In genomic region chr3:38511546-38511945, GRCh38 we compare ENCODE assay signal across 39 cellular contexts.
"Had no signal": no experiment of that assay in that cellular context is flagged by ENCODE, and none has a peak within 500 bp of the region (broad histone marks: within the 10 kb centered on the region; RNA-seq: fewer than 3 reads in every experiment).

No MANE protein-coding gene starts in this region.

- H3K36me3 ChIP-seq: breast epithelium had no signal

- H3K27me3 ChIP-seq: adrenal gland, ascending aorta, body of pancreas, brain microvascular endothelial cell, breast epithelium had no signal

- FAIRE-seq: TTC549 had no signal

- H3K27ac ChIP-seq: adrenal gland, ascending aorta, body of pancreas, brain microvascular endothelial cell, breast epithelium, VCaP had no signal

- H3K27ac Mint-ChIP-seq: activated CD4-positive, alpha-beta memory T cell treated with anti-CD3 and anti-CD28 coated beads, Interleukin-2, amount 10 ng/mL, durations not matched to agents 7 days and 5 days; activated CD4-positive, alpha-beta T cell treated with anti-CD3 and anti-CD28 coated beads for 36 hours; activated CD4-positive, alpha-beta T cell treated with anti-CD3 and anti-CD28 coated beads, Interleukin-2, amount 10 ng/mL, durations not matched to agents 7 days and 5 days; activated CD8-positive, alpha-beta memory T cell treated with anti-CD3 and anti-CD28 coated beads, Interleukin-2, amount 10 ng/mL, durations not matched to agents 7 days and 5 days; activated CD8-positive, alpha-beta T cell treated with anti-CD3 and anti-CD28 coated beads, Interleukin-2, amount 10 ng/mL, durations not matched to agents 7 days and 5 days; activated naive CD4-positive, alpha-beta T cell treated with anti-CD3 and anti-CD28 coated beads for 36 hours; activated naive CD4-positive, alpha-beta T cell treated with anti-CD3 and anti-CD28 coated beads, Interleukin-2, amount 50 U/mL, for 72 hours; activated naive CD8-positive, alpha-beta T cell treated with anti-CD3 and anti-CD28 coated beads for 36 hours; activated T-cell treated with anti-CD3 and anti-CD28 coated beads, Interleukin-2, amount 50 U/mL, for 24 hours; T-helper 1 cell treated with Interleukin-12 subunit alpha and Interleukin-12 subunit beta and Interleukin-4 antibody, amounts not matched to agents 30 μg/mL and 1 μg/mL, for 36 hours; T-helper 2 cell treated with Interferon-gamma antibody and Interleukin-4, amounts not matched to agents 5 μg/mL and 100 μg/mL, for 36 hours; WTC11 had no signal

- H3K4me3 ChIP-seq: adrenal gland, ascending aorta, body of pancreas, breast epithelium had no signal

- DNase-seq: activated CD4-positive, alpha-beta memory T cell treated with anti-CD3 and anti-CD28 coated beads, Interleukin-2, amount 10 ng/mL, durations not matched to agents 7 days and 5 days; activated CD4-positive, alpha-beta T cell treated with anti-CD3 and anti-CD28 coated beads for 1 hour; activated CD4-positive, alpha-beta T cell treated with anti-CD3 and anti-CD28 coated beads for 36 hours; activated CD4-positive, alpha-beta T cell treated with anti-CD3 and anti-CD28 coated beads for 48 hours; activated CD4-positive, alpha-beta T cell treated with anti-CD3 and anti-CD28 coated beads, Interleukin-2, amount 10 ng/mL, durations not matched to agents 7 days and 5 days; activated CD4-positive, alpha-beta T cell treated with anti-CD3 and anti-CD28 coated beads, Interleukin-2, amount 50 U/mL, for 48 hours; activated CD4-positive, CD25-positive, alpha-beta regulatory T cell; activated CD8-positive, alpha-beta memory T cell treated with anti-CD3 and anti-CD28 coated beads for 24 hours; activated CD8-positive, alpha-beta memory T cell treated with anti-CD3 and anti-CD28 coated beads, Interleukin-2, amount 10 ng/mL, durations not matched to agents 7 days and 5 days; activated CD8-positive, alpha-beta memory T cell treated with anti-CD3 and anti-CD28 coated beads, Interleukin-2, amount 50 U/mL, for 48 hours; activated CD8-positive, alpha-beta T cell treated with anti-CD3 and anti-CD28 coated beads, Interleukin-2, amount 10 ng/mL, durations not matched to agents 7 days and 5 days; activated effector memory CD4-positive, alpha-beta T cell treated with anti-CD3 and anti-CD28 coated beads, Interleukin-2, amount 50 U/mL, for 16 hours; activated gamma-delta T cell treated with Interleukin-2 at 50 U/mL for 16 hours; activated naive CD4-positive, alpha-beta T cell; activated naive CD4-positive, alpha-beta T cell treated with anti-CD3 and anti-CD28 coated beads for 36 hours; activated naive CD4-positive, alpha-beta T cell treated with anti-CD3 and anti-CD28 coated beads, Interleukin-2, amount 50 U/mL, for 16 hours; activated naive CD8-positive, alpha-beta T cell treated with anti-CD3 and anti-CD28 coated beads for 36 hours; activated T-cell treated with anti-CD3 and anti-CD28 coated beads, Interleukin-2, amount 50 U/mL, for 24 hours; activated T-cell treated with anti-CD3 and anti-CD28 coated beads, Interleukin-2, amount 50 U/mL, for 48 hours; adrenal gland; amygdala; anterior cingulate cortex; body of pancreas; brain microvascular endothelial cell; caudate nucleus; cerebellar nuclear complex; T-helper 1 cell; T-helper 2 cell; T-helper 9 cell had no signal

- H3K4me1 Mint-ChIP-seq: activated CD4-positive, alpha-beta memory T cell treated with anti-CD3 and anti-CD28 coated beads, Interleukin-2, amount 10 ng/mL, durations not matched to agents 7 days and 5 days; activated CD4-positive, alpha-beta T cell treated with anti-CD3 and anti-CD28 coated beads for 36 hours; activated CD4-positive, alpha-beta T cell treated with anti-CD3 and anti-CD28 coated beads, Interleukin-2, amount 10 ng/mL, durations not matched to agents 7 days and 5 days; activated CD8-positive, alpha-beta memory T cell treated with anti-CD3 and anti-CD28 coated beads, Interleukin-2, amount 10 ng/mL, durations not matched to agents 7 days and 5 days; activated naive CD8-positive, alpha-beta T cell treated with anti-CD3 and anti-CD28 coated beads for 36 hours; central memory CD8-positive, alpha-beta T cell; WTC11 had no signal

- H3K27me3 Mint-ChIP-seq: activated CD4-positive, alpha-beta memory T cell treated with anti-CD3 and anti-CD28 coated beads, Interleukin-2, amount 10 ng/mL, durations not matched to agents 7 days and 5 days; activated CD4-positive, alpha-beta T cell treated with anti-CD3 and anti-CD28 coated beads for 36 hours; activated CD4-positive, alpha-beta T cell treated with anti-CD3 and anti-CD28 coated beads, Interleukin-2, amount 10 ng/mL, durations not matched to agents 7 days and 5 days; activated CD8-positive, alpha-beta memory T cell treated with anti-CD3 and anti-CD28 coated beads, Interleukin-2, amount 10 ng/mL, durations not matched to agents 7 days and 5 days; activated naive CD8-positive, alpha-beta T cell treated with anti-CD3 and anti-CD28 coated beads for 36 hours; activated T-cell treated with anti-CD3 and anti-CD28 coated beads, Interleukin-2, amount 50 U/mL, for 24 hours; central memory CD8-positive, alpha-beta T cell had no signal

- H3K4me3 Mint-ChIP-seq: activated CD4-positive, alpha-beta memory T cell treated with anti-CD3 and anti-CD28 coated beads, Interleukin-2, amount 10 ng/mL, durations not matched to agents 7 days and 5 days; activated CD4-positive, alpha-beta T cell treated with anti-CD3 and anti-CD28 coated beads for 36 hours; activated CD4-positive, alpha-beta T cell treated with anti-CD3 and anti-CD28 coated beads, Interleukin-2, amount 10 ng/mL, durations not matched to agents 7 days and 5 days; activated CD8-positive, alpha-beta memory T cell treated with anti-CD3 and anti-CD28 coated beads, Interleukin-2, amount 10 ng/mL, durations not matched to agents 7 days and 5 days; activated CD8-positive, alpha-beta T cell treated with anti-CD3 and anti-CD28 coated beads, Interleukin-2, amount 10 ng/mL, durations not matched to agents 7 days and 5 days; activated naive CD4-positive, alpha-beta T cell treated with anti-CD3 and anti-CD28 coated beads for 36 hours; activated naive CD8-positive, alpha-beta T cell treated with anti-CD3 and anti-CD28 coated beads for 36 hours; activated T-cell treated with anti-CD3 and anti-CD28 coated beads, Interleukin-2, amount 50 U/mL, for 24 hours; central memory CD8-positive, alpha-beta T cell; T-helper 1 cell treated with Interleukin-12 subunit alpha and Interleukin-12 subunit beta and Interleukin-4 antibody, amounts not matched to agents 30 μg/mL and 1 μg/mL, for 36 hours; T-helper 2 cell treated with Interferon-gamma antibody and Interleukin-4, amounts not matched to agents 5 μg/mL and 100 μg/mL, for 36 hours; WTC11 had no signal

- H3K4me1 ChIP-seq: ascending aorta, body of pancreas, breast epithelium had no signal

- H3K9me3 Mint-ChIP-seq: activated CD4-positive, alpha-beta memory T cell treated with anti-CD3 and anti-CD28 coated beads, Interleukin-2, amount 10 ng/mL, durations not matched to agents 7 days and 5 days; activated CD4-positive, alpha-beta T cell treated with anti-CD3 and anti-CD28 coated beads, Interleukin-2, amount 10 ng/mL, durations not matched to agents 7 days and 5 days; activated naive CD4-positive, alpha-beta T cell treated with anti-CD3 and anti-CD28 coated beads for 36 hours; activated naive CD4-positive, alpha-beta T cell treated with anti-CD3 and anti-CD28 coated beads, Interleukin-2, amount 50 U/mL, for 72 hours; activated naive CD8-positive, alpha-beta T cell treated with anti-CD3 and anti-CD28 coated beads for 36 hours; activated T-cell treated with anti-CD3 and anti-CD28 coated beads, Interleukin-2, amount 50 U/mL, for 24 hours; central memory CD8-positive, alpha-beta T cell; T-helper 1 cell treated with Interleukin-12 subunit alpha and Interleukin-12 subunit beta and Interleukin-4 antibody, amounts not matched to agents 30 μg/mL and 1 μg/mL, for 36 hours; T-helper 2 cell treated with Interferon-gamma antibody and Interleukin-4, amounts not matched to agents 5 μg/mL and 100 μg/mL, for 36 hours had no signal

- ATAC-seq: activated CD4-positive, alpha-beta T cell treated with anti-CD3 and anti-CD28 coated beads for 36 hours; activated CD4-positive, CD25-positive, alpha-beta regulatory T cell treated with anti-CD3 and anti-CD28 coated beads, Interleukin-2, amount 50 U/mL, for 24 hours; activated CD8-positive, alpha-beta memory T cell treated with anti-CD3 and anti-CD28 coated beads, Interleukin-2, amount 10 ng/mL, durations not matched to agents 7 days and 5 days; activated CD8-positive, alpha-beta T cell treated with anti-CD3 and anti-CD28 coated beads, Interleukin-2, amount 10 ng/mL, durations not matched to agents 7 days and 5 days; activated naive CD4-positive, alpha-beta T cell treated with anti-CD3 and anti-CD28 coated beads, Interleukin-2, amount 50 U/mL, for 72 hours; body of pancreas; WTC11 had no signal

- H3K9me3 ChIP-seq: adrenal gland, ascending aorta, body of pancreas, breast epithelium had no signal
